In genomic region chr19:56139847-56140582, GRCh38 we compare ENCODE assay signal across 2 cellular contexts.
TF ChIP-seq lines count a peak whose summit lies in the region.

No MANE protein-coding gene starts in this region.

TF ChIP-seq in GM23338, 12 proteins besides CTCF, POLR2A, EP300 and RAD21:
- TF ChIP-seq EZH2phosphoT487 (IDR thresholded peaks at IDR 0.05; ENCODE audit: unreplicated experiment) (no peak), NANOG (IDR thresholded peaks at IDR 0.05; ENCODE audit: borderline replicate concordance) (no peak), STAT1 (IDR thresholded peaks at IDR 0.05; ENCODE audit: unreplicated experiment) (no peak), ZNF114 (CRISPR knock-in tag; IDR thresholded peaks at IDR 0.05) (no peak), ZNF331 (CRISPR knock-in tag; IDR thresholded peaks at IDR 0.05; ENCODE audit: low read depth) (no peak), POLR2AphosphoS5 (IDR thresholded peaks at IDR 0.05; ENCODE audit: low read depth) (no peak), CREB1 (CRISPR knock-in tag; IDR thresholded peaks at IDR 0.05; ENCODE audit: low read depth) (no peak), JUNB (IDR thresholded peaks at IDR 0.05; ENCODE audit: unreplicated experiment) (no peak)
- TF ChIP-seq, protein P1, sequence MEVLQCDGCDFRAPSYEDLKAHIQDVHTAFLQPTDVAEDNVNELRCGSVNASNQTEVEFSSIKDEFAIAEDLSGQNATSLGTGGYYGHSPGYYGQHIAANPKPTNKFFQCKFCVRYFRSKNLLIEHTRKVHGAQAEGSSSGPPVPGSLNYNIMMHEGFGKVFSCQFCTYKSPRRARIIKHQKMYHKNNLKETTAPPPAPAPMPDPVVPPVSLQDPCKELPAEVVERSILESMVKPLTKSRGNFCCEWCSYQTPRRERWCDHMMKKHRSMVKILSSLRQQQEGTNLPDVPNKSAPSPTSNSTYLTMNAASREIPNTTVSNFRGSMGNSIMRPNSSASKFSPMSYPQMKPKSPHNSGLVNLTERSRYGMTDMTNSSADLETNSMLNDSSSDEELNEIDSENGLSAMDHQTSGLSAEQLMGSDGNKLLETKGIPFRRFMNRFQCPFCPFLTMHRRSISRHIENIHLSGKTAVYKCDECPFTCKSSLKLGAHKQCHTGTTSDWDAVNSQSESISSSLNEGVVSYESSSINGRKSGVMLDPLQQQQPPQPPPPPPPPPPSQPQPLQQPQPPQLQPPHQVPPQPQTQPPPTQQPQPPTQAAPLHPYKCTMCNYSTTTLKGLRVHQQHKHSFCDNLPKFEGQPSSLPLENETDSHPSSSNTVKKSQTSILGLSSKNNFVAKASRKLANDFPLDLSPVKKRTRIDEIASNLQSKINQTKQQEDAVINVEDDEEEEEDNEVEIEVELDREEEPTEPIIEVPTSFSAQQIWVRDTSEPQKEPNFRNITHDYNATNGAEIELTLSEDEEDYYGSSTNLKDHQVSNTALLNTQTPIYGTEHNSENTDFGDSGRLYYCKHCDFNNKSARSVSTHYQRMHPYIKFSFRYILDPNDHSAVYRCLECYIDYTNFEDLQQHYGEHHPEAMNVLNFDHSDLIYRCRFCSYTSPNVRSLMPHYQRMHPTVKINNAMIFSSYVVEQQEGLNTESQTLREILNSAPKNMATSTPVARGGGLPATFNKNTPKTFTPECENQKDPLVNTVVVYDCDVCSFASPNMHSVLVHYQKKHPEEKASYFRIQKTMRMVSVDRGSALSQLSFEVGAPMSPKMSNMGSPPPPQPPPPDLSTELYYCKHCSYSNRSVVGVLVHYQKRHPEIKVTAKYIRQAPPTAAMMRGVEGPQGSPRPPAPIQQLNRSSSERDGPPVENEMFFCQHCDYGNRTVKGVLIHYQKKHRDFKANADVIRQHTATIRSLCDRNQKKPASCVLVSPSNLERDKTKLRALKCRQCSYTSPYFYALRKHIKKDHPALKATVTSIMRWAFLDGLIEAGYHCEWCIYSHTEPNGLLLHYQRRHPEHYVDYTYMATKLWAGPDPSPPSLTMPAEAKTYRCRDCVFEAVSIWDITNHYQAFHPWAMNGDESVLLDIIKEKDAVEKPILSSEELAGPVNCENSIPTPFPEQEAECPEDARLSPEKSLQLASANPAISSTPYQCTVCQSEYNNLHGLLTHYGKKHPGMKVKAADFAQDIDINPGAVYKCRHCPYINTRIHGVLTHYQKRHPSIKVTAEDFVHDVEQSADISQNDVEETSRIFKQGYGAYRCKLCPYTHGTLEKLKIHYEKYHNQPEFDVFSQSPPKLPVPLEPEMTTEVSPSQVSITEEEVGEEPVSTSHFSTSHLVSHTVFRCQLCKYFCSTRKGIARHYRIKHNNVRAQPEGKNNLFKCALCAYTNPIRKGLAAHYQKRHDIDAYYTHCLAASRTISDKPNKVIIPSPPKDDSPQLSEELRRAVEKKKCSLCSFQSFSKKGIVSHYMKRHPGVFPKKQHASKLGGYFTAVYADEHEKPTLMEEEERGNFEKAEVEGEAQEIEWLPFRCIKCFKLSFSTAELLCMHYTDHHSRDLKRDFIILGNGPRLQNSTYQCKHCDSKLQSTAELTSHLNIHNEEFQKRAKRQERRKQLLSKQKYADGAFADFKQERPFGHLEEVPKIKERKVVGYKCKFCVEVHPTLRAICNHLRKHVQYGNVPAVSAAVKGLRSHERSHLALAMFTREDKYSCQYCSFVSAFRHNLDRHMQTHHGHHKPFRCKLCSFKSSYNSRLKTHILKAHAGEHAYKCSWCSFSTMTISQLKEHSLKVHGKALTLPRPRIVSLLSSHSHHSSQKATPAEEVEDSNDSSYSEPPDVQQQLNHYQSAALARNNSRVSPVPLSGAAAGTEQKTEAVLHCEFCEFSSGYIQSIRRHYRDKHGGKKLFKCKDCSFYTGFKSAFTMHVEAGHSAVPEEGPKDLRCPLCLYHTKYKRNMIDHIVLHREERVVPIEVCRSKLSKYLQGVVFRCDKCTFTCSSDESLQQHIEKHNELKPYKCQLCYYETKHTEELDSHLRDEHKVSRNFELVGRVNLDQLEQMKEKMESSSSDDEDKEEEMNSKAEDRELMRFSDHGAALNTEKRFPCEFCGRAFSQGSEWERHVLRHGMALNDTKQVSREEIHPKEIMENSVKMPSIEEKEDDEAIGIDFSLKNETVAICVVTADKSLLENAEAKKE (CRISPR knock-in tag; IDR thresholded peaks at IDR 0.05): no peak
- TF ChIP-seq, protein P2, sequence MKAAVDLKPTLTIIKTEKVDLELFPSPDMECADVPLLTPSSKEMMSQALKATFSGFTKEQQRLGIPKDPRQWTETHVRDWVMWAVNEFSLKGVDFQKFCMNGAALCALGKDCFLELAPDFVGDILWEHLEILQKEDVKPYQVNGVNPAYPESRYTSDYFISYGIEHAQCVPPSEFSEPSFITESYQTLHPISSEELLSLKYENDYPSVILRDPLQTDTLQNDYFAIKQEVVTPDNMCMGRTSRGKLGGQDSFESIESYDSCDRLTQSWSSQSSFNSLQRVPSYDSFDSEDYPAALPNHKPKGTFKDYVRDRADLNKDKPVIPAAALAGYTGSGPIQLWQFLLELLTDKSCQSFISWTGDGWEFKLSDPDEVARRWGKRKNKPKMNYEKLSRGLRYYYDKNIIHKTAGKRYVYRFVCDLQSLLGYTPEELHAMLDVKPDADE (IDR thresholded peaks at IDR 0.05): no peak
TF ChIP-seq in GM23338: peak in this region for 0.

TF ChIP-seq in endothelial cell of umbilical vein, 7 proteins besides CTCF, POLR2A, EP300 and RAD21:
- no peak for TF ChIP-seq MYC (IDR thresholded peaks at IDR 0.05; ENCODE audit: low read depth, low read length)
- TF ChIP-seq GATA2 (IDR thresholded peaks at IDR 0.05; ENCODE audit: insufficient read depth, insufficient read length, low read depth, low read length): no peak
- no peak for TF ChIP-seq MAX (IDR thresholded peaks at IDR 0.05; ENCODE audit: insufficient read depth, insufficient read length)
- no peak for TF ChIP-seq FOS (IDR thresholded peaks at IDR 0.05; ENCODE audit: borderline replicate concordance, insufficient read depth, low read length)
- no peak for TF ChIP-seq JUN (IDR thresholded peaks at IDR 0.05; ENCODE audit: borderline replicate concordance, insufficient read depth, insufficient read length, low read depth)
- no peak for TF ChIP-seq EZH2 (IDR thresholded peaks at IDR 0.05; ENCODE audit: borderline replicate concordance, low read depth, low read length, severe bottlenecking)
- no peak for TF ChIP-seq POLR2AphosphoS5 (IDR thresholded peaks at IDR 0.05; ENCODE audit: insufficient read depth, low read depth, low read length)
